12 cellular contexts compared by ENCODE assay signal in the genomic region with DNA sequence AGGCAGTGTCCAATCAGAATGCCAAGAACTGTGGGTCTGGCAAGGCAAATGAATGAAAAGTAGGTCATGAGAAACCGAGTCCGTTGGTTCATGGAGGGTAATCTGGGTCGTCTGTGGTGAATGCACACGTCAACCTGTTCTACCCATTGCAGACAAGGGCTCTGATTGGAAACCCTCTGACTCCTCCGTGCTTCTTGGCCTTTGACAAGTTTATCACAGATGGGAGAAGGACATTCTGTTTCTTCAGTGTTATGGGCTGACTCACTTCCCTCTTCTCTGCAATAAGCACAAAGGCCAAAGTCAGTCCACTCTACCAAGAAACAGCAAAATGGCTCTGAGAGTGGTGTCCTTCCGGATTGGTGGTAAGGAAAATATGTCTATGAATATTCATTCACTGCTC.
DNase-seq lines count a peak whose midpoint lies in the region; ATAC-seq and TF ChIP-seq lines count a peak whose summit lies in the region.
"Had no signal": no experiment of that assay in that cellular context is flagged by ENCODE, and none has a peak within 500 bp of the region (broad histone marks: within the 10 kb centered on the region; RNA-seq: fewer than 3 reads in every experiment).

No MANE protein-coding gene starts in this region.

- WGBS in SK-N-SH (ENCODE audit: low lambda C conversion rate): 70% methylated on average over 6 of the region's 6 CpGs
- WGBS in body of pancreas, 2 donors: 53 to 71% methylated on average over 6 of the region's 6 CpGs
- 72 to 100% methylated on average over 1 to 6 of the region's 6 CpGs for WGBS in transverse colon (ENCODE audit: low coverage in 1 of 2), 2 donors

- H3K9me3 ChIP-seq in SK-N-SH (no peaks in the 10 kb centered on the region), body of pancreas (no peaks in the 10 kb centered on the region), transverse colon (no peaks in the 10 kb centered on the region), T-helper 17 cell (ENCODE audit: control insufficient read depth, low read length, poor library complexity, severe bottlenecking) (no peaks in the 10 kb centered on the region)

- intact Hi-C loops in body of pancreas (cut with DNase I) (no loop called here), transverse colon (cut with DNase I; ENCODE audit: low total_unique reads) (no loop called here), CD14-positive monocyte (cut with micrococcal nuclease) (no loop called here)

- no peak for ATAC-seq in SK-N-SH treated with all-trans-retinoic acid at 6 μM for 48 hours
- peak; percentile 22 for ATAC-seq in body of pancreas
- no peak for ATAC-seq in T-helper 17 cell

- no peaks in the 10 kb centered on the region for H3K79me2 ChIP-seq in SK-N-SH (ENCODE audit: insufficient read depth)

- TF ChIP-seq EP300 in SK-N-SH (IDR thresholded peaks at IDR 0.05; ENCODE audit: borderline replicate concordance in 1 of 2, low read depth in 1 of 2, low read length in 1 of 2): no peak
- TF ChIP-seq EP300 in transverse colon (IDR thresholded peaks at IDR 0.05; ENCODE audit: low read depth): peak; percentile 22

- H3K27me3 Mint-ChIP-seq in CD14-positive monocyte (ENCODE audit: low read depth in 3 of 3) (peaks cover 0 to 7% (median 4%) of the 10 kb centered on the region in 3 donors), T-helper 17 cell (peaks cover 20% of the 10 kb centered on the region)

- TF ChIP-seq POLR2A in body of pancreas (IDR thresholded peaks at IDR 0.05) (no peak), transverse colon (IDR thresholded peaks at IDR 0.05) (no peak)

- H3K4me2 ChIP-seq in SK-N-SH: peak overlapping the region; percentile 40; the same call in 1 of the 2 replicates

- in situ Hi-C loops in transverse colon (cut with MboI; ENCODE audit: low pct_ligation_motif_present in 1 of 4, low pct_unique_long_range_greater_than_20kb in 1 of 4, low sequenced_read_pairs in 3 of 4): no loop called here

- H3F3A ChIP-seq in SK-N-SH (replicated peaks; ENCODE audit: insufficient read depth): peaks cover 23% of the 10 kb centered on the region

- H2AFZ ChIP-seq in SK-N-SH (ENCODE audit: low read depth): peak overlapping the region; percentile 66; the same call in 1 of the 2 replicates

- H3K27ac Mint-ChIP-seq in CD14-positive monocyte: no peak overlapping the region
- H3K27ac Mint-ChIP-seq in T-helper 17 cell: no peak overlapping the region
- H3K27ac Mint-ChIP-seq: activated naive CD8-positive, alpha-beta T cell treated with anti-CD3 and anti-CD28 coated beads, Interleukin-2, amount 10 ng/mL, durations not matched to agents 7 days and 5 days had no signal

- H3K4me1 ChIP-seq in SK-N-SH (ENCODE audit: control insufficient read depth in 1 of 2, insufficient read depth in 2 of 2, low read depth in 1 of 2, low read length in 1 of 2) (peaks cover 0 to 21% of the 10 kb centered on the region in 2 experiments; a peak in 1 of 4 replicates), body of pancreas (peaks cover 82% of the 10 kb centered on the region), transverse colon (peaks cover 2 to 85% (median 50%) of the 10 kb centered on the region in 4 donors)

- CTCF ChIA-PET in SK-N-SH (lab: Yijun Ruan, JAX): no interaction called here

- H3K4me3 ChIP-seq in SK-N-SH (ENCODE audit: low read depth in 2 of 2, low read length in 1 of 2) (no peak overlapping the region), body of pancreas (no peak overlapping the region), transverse colon (no peak overlapping the region)

- no peaks in the 10 kb centered on the region; the same call in 1 of the 2 replicates for H4K20me1 ChIP-seq in SK-N-SH (ENCODE audit: insufficient read depth)

- H3K27me3 ChIP-seq in SK-N-SH (ENCODE audit: insufficient read depth) (no peaks in the 10 kb centered on the region), body of pancreas (no peaks in the 10 kb centered on the region), transverse colon (no peaks in the 10 kb centered on the region)

- DNase-seq in SK-N-SH (no peak), body of pancreas (peak; percentile 19 to 60 (median 44)), iris pigment epithelial cell (ENCODE audit: low read depth) (peak; percentile 99), transverse colon (no peak), CD14-positive monocyte (ENCODE audit: low spot score) (no peak), T-helper 17 cell (no peak), nucleus accumbens (lab: John Stamatoyannopoulos, UW) (no peak)
- DNase-seq: 8988T; activated CD4-positive, alpha-beta T cell treated with anti-CD3 and anti-CD28 coated beads, Interleukin-2, amount 50 U/mL, for 48 hours; activated naive CD8-positive, alpha-beta T cell treated with anti-CD3 and anti-CD28 coated beads, Interleukin-2, amount 10 ng/mL, durations not matched to agents 7 days and 5 days; erythroblast had no signal

- H3K4me1 Mint-ChIP-seq in CD14-positive monocyte (peaks cover 21% of the 10 kb centered on the region), T-helper 17 cell (peaks cover 2% of the 10 kb centered on the region)
- H3K4me1 Mint-ChIP-seq: activated naive CD8-positive, alpha-beta T cell treated with anti-CD3 and anti-CD28 coated beads, Interleukin-2, amount 10 ng/mL, durations not matched to agents 7 days and 5 days had no signal

- H3K9ac ChIP-seq in SK-N-SH: no peak overlapping the region

- H3K4me3 Mint-ChIP-seq in CD14-positive monocyte (no peak overlapping the region), T-helper 17 cell (no peak overlapping the region)
- H3K4me3 Mint-ChIP-seq: activated naive CD8-positive, alpha-beta T cell treated with anti-CD3 and anti-CD28 coated beads, Interleukin-2, amount 10 ng/mL, durations not matched to agents 7 days and 5 days had no signal

- peak overlapping the region in 1 of 2 experiments; percentile 50; a peak in 2 of 4 replicates for H3K27ac ChIP-seq in SK-N-SH (ENCODE audit: low read depth in 2 of 2, low read length in 1 of 2)
- peak overlapping the region in 3 of 4 donors; percentile 5 to 93 (median 91) for H3K27ac ChIP-seq in body of pancreas
- peak overlapping the region; percentile 3 to 74 (median 38) for H3K27ac ChIP-seq in transverse colon

- POLR2A ChIA-PET in SK-N-SH (lab: Yijun Ruan, JAX): no interaction called here

- TF ChIP-seq CTCF in SK-N-SH (IDR thresholded peaks at IDR 0.05) (no peak), body of pancreas (IDR thresholded peaks at IDR 0.05) (no peak), transverse colon (IDR thresholded peaks at IDR 0.05) (no peak), CD14-positive monocyte (IDR thresholded peaks at IDR 0.05) (no peak)

- H3K9me3 Mint-ChIP-seq in CD14-positive monocyte: peaks cover 0 to 4% (median 0%) of the 10 kb centered on the region in 7 donors
- H3K9me3 Mint-ChIP-seq: activated naive CD8-positive, alpha-beta T cell treated with anti-CD3 and anti-CD28 coated beads, Interleukin-2, amount 10 ng/mL, durations not matched to agents 7 days and 5 days had no signal

- H3K36me3 ChIP-seq in SK-N-SH (replicated peaks in 1 of 2; ENCODE audit: control insufficient read depth in 1 of 2, insufficient read depth in 2 of 2, low read length in 1 of 2): no peaks in the 10 kb centered on the region
- H3K36me3 ChIP-seq in body of pancreas (replicated peaks in 1 of 2; ENCODE audit: insufficient read depth in 1 of 2, low read depth in 2 of 2): no peaks in the 10 kb centered on the region
- H3K36me3 ChIP-seq in transverse colon: no peaks in the 10 kb centered on the region

- no peaks in the 10 kb centered on the region for H3K9me2 ChIP-seq in SK-N-SH

- TF ChIP-seq RAD21 in SK-N-SH (IDR thresholded peaks at IDR 0.05; ENCODE audit: low read length): no peak

- no peaks in the 10 kb centered on the region for H3K36me3 Mint-ChIP-seq in CD14-positive monocyte
- H3K36me3 Mint-ChIP-seq in T-helper 17 cell (ENCODE audit: low read depth): no peaks in the 10 kb centered on the region
- H3K36me3 Mint-ChIP-seq: activated naive CD8-positive, alpha-beta T cell treated with anti-CD3 and anti-CD28 coated beads, Interleukin-2, amount 10 ng/mL, durations not matched to agents 7 days and 5 days had no signal

TF ChIP-seq in SK-N-SH, 30 proteins besides CTCF, POLR2A, EP300 and RAD21 (continues in another document):
- TF ChIP-seq, protein P1, sequence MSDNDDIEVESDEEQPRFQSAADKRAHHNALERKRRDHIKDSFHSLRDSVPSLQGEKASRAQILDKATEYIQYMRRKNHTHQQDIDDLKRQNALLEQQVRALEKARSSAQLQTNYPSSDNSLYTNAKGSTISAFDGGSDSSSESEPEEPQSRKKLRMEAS (IDR thresholded peaks at IDR 0.05; ENCODE audit: low read depth): no peak
- no peak for TF ChIP-seq FOXJ3 (CRISPR knock-in tag; IDR thresholded peaks at IDR 0.05)
- TF ChIP-seq JUND (IDR thresholded peaks at IDR 0.05): no peak
- peak; percentile 39; the same call in 1 of the 2 replicates for TF ChIP-seq FOSL2 (IDR thresholded peaks at IDR 0.05; ENCODE audit: borderline replicate concordance, low read depth)

TF ChIP-seq in SK-N-SH treated with all-trans-retinoic acid at 6 μM for 48 hours, 23 proteins besides CTCF, POLR2A, EP300 and RAD21:
- no peak for TF ChIP-seq ZFP3 (CRISPR knock-in tag; IDR thresholded peaks at IDR 0.05)
- no peak for TF ChIP-seq ZNF565 (CRISPR knock-in tag; conservative IDR thresholded peaks at IDR 0.05; ENCODE audit: low read depth)
- TF ChIP-seq TOX (CRISPR knock-in tag; IDR thresholded peaks at IDR 0.05; ENCODE audit: borderline replicate concordance): no peak
- TF ChIP-seq ISL1 (CRISPR knock-in tag; IDR thresholded peaks at IDR 0.05): no peak
- TF ChIP-seq OSR1 (CRISPR knock-in tag; IDR thresholded peaks at IDR 0.05): no peak

Comparison
In these comparisons a context has a peak if more than half of its experiments do, and no peak if none do; other contexts are left out.
1. DNase-seq: peak in body of pancreas (4 of 4) and iris pigment epithelial cell (single experiment); none in SK-N-SH (single experiment), transverse colon (single experiment), CD14-positive monocyte (single experiment), T-helper 17 cell (0 of 3) and nucleus accumbens (0 of 56).